ENCODE assay signal across 8 cellular contexts in genomic region chr6:36422714-36423100, GRCh38. TPM values are rescaled to one million over a fixed set of nuclear protein-coding genes. Genes with fewer than 3 reads are reported as not detected.
DNase-seq lines count a peak whose midpoint lies in the region; ATAC-seq, FAIRE-seq and TF ChIP-seq lines count a peak whose summit lies in the region.

No MANE protein-coding gene starts in this region.

- WGBS in endodermal cell (ENCODE audit: insufficient coverage in 1 of 2, insufficient read length in 1 of 2), 2 experiments: 78 to 80% methylated on average over 1 to 4 of the region's 4 CpGs
- 9 to 13% methylated on average over 4 of the region's 4 CpGs for WGBS in pancreas, 2 donors

- intact Hi-C loops in pancreas (cut with DNase I): no loop called here

- H3K27me3 ChIP-seq in DND-41 (ENCODE audit: insufficient read depth, low read length, poor library complexity) (no peaks in the 10 kb centered on the region), endodermal cell (ENCODE audit: control insufficient read depth, insufficient read depth, low read length, poor library complexity, severe bottlenecking) (no peaks in the 10 kb centered on the region), pancreas (no peaks in the 10 kb centered on the region)

- H3K79me2 ChIP-seq in DND-41 (ENCODE audit: insufficient read depth, low read length): no peaks in the 10 kb centered on the region

- TF ChIP-seq CTCF in DND-41 (IDR thresholded peaks at IDR 0.05; ENCODE audit: borderline replicate concordance, extremely low read depth, low read length, poor library complexity, severe bottlenecking) (no peak), NB4 (IDR thresholded peaks at IDR 0.05; ENCODE audit: low read depth, low read length) (no peak), endodermal cell (conservative IDR thresholded peaks at IDR 0.05) (no peak), pancreas (IDR thresholded peaks at IDR 0.05) (no peak)

- no peaks in the 10 kb centered on the region for H3K36me3 ChIP-seq in DND-41 (ENCODE audit: insufficient read depth, low read length)
- H3K36me3 ChIP-seq in endodermal cell (ENCODE audit: control insufficient read depth, insufficient read depth, low read length): no peaks in the 10 kb centered on the region
- no peaks in the 10 kb centered on the region for H3K36me3 ChIP-seq in pancreas

- H3K27ac Mint-ChIP-seq in endodermal cell: peak overlapping the region; percentile 36

- H3K27me3 Mint-ChIP-seq in endodermal cell (ENCODE audit: insufficient read depth): no peaks in the 10 kb centered on the region

- no peaks in the 10 kb centered on the region for H3K9me3 Mint-ChIP-seq in endodermal cell

- FAIRE-seq in pancreas (lab: Jason Lieb, UNC): no peak

- peak overlapping the region; percentile 75 for H3K4me2 ChIP-seq in DND-41 (ENCODE audit: insufficient read depth, low read length)

- ATAC-seq in DND-41 (ENCODE audit: insufficient read depth, low read depth) (peak; percentile 10), pancreas (no peak), left lobe of liver (no peak), HG03139 (IDR thresholded peaks at IDR 0.05; ENCODE audit: unreplicated experiment) (no peak)

- H3K4me1 Mint-ChIP-seq in endodermal cell: peaks cover 4% of the 10 kb centered on the region

- TF ChIP-seq POLR2A in NB4 (IDR thresholded peaks at IDR 0.05; ENCODE audit: extremely low read depth, insufficient read length): no peak

- peak overlapping the region; percentile 89 for H2AFZ ChIP-seq in DND-41 (ENCODE audit: low read depth, low read length)

- no peaks in the 10 kb centered on the region for H4K20me1 ChIP-seq in DND-41 (ENCODE audit: insufficient read depth, low read length)

- peak overlapping the region; percentile 74 for H3K4me3 Mint-ChIP-seq in endodermal cell

- no peaks in the 10 kb centered on the region for H3K36me3 Mint-ChIP-seq in endodermal cell (ENCODE audit: low read depth)

- H3K4me1 ChIP-seq in DND-41 (ENCODE audit: insufficient read depth, low read length) (peaks cover 17% of the 10 kb centered on the region), endodermal cell (ENCODE audit: control insufficient read depth, insufficient read depth, low read length) (no peaks in the 10 kb centered on the region), pancreas (peaks cover 0 to 3% (median 0%) of the 10 kb centered on the region in 3 donors)

- DNase-seq in DND-41 (no peak), NB4 (ENCODE audit: low read depth) (peak; percentile 20), endodermal cell (no peak), pancreas (no peak), COR-L47 (lab: John Stamatoyannopoulos, UW) (no peak), activated gamma-delta T cell treated with Interleukin-2 at 50 U/mL for 16 hours (no peak), left lobe of liver (ENCODE audit: low spot score) (no peak)

- H3K4me3 ChIP-seq in DND-41 (ENCODE audit: low read depth in 1 of 2, low read length in 2 of 2): peak overlapping the region; percentile 22 to 58; a peak in 3 of 4 replicates
- peak overlapping the region; percentile 54 for H3K4me3 ChIP-seq in NB4 (ENCODE audit: low read depth, low read length)
- peak overlapping the region; percentile 82 for H3K4me3 ChIP-seq in endodermal cell (ENCODE audit: low read length)
- peak overlapping the region in 2 of 4 donors; percentile 47 to 57 for H3K4me3 ChIP-seq in pancreas

- H3K27ac ChIP-seq in DND-41 (ENCODE audit: low read length) (peak overlapping the region; percentile 90), endodermal cell (ENCODE audit: low read depth, low read length) (no peak overlapping the region), pancreas (peak overlapping the region; percentile 17 to 78 (median 70))

- H3K9ac ChIP-seq in DND-41 (ENCODE audit: low read depth, low read length): peak overlapping the region; percentile 66
- H3K9ac ChIP-seq in endodermal cell (ENCODE audit: extremely low read depth, low read length, poor library complexity, severe bottlenecking): no peak overlapping the region

- H3K9me3 ChIP-seq in DND-41 (ENCODE audit: insufficient read depth, low read length, severe bottlenecking): no peaks in the 10 kb centered on the region
- H3K9me3 ChIP-seq in endodermal cell (ENCODE audit: control insufficient read depth, low read length): no peaks in the 10 kb centered on the region
- H3K9me3 ChIP-seq in pancreas: no peaks in the 10 kb centered on the region

RNA-seq across cellular contexts. Expression of gene PXT1, which starts 19.9 kb away (rescaled TPM):
- under 1 TPM in 1 of 2 donors, not detected in 1; 0.15 TPM for total RNA-seq in endodermal cell
- not detected for polyA plus RNA-seq in endodermal cell (2013, experiment 1 of 2)
- 0.33 TPM for polyA plus RNA-seq in endodermal cell (2013, experiment 2 of 2)
- total RNA-seq in pancreas: not detected
- not detected for polyA plus RNA-seq in pancreas
- total RNA-seq in left lobe of liver: 0.10 TPM

RNA-seq across cellular contexts. Expression of gene KCTD20, which starts 20.1 kb away (rescaled TPM):
- total RNA-seq in endodermal cell: 10 to 100 TPM; 20.5 to 29.0 TPM
- polyA plus RNA-seq in endodermal cell (2013, experiment 1 of 2): 40.9 TPM
- 43.1 TPM for polyA plus RNA-seq in endodermal cell (2013, experiment 2 of 2)
- 10 to 100 TPM in 3 of 6 donors, 1 to 10 TPM in 3; 8.8 to 21.7 (median 11.0) TPM for total RNA-seq in pancreas
- 10 to 100 TPM in 1 of 2 donors, 1 to 10 TPM in 1; 9.8 to 10.3 TPM for polyA plus RNA-seq in pancreas
- total RNA-seq in left lobe of liver: 28.5 TPM

RNA-seq across cellular contexts. Expression of gene ETV7, which starts 35.2 kb away (rescaled TPM):
- under 1 TPM; 0.42 TPM for total RNA-seq in endodermal cell
- polyA plus RNA-seq in endodermal cell (2013, experiment 1 of 2): 0.18 TPM
- polyA plus RNA-seq in endodermal cell (2013, experiment 2 of 2): 0.41 TPM
- total RNA-seq in pancreas: 1 to 10 TPM in 2 of 6 donors, under 1 TPM in 4; 0.16 to 4.6 (median 0.47) TPM
- 1 to 10 TPM; 1.7 to 2.2 TPM for polyA plus RNA-seq in pancreas
- total RNA-seq in left lobe of liver: 0.13 TPM
